20 cellular contexts compared by ENCODE assay signal in the genomic region with DNA sequence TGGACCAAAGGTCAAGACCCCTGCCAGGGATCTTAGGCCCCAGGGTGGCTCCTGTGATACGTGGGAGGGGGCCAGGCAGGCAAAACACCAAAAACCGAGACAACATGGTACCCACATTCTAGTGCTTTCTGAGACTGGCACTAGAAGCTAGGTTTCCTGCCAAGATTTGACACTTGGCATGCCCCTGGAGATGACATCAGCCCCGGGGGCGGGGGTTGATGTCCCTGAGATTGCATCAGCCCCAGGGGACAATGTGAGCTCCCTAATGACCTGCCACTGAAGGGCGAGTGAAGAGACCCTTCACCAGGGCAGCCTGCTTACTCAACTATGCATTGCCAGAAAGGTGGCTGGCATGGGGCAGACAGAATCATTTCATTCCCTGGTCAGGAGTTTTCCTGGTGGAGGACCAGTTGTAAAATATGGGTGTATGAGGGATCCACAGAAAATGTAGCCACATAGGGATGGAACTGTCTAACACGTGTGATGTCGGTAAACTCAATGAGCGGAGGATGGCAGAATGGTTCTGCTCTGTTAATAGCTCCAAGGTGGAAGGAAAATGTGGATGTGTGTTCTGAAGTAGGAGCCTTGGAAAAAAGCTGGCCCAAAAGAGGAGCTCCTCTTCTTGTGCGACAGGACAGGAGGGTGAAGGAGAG.
DNase-seq lines count a peak whose midpoint lies in the region; ATAC-seq and TF ChIP-seq lines count a peak whose summit lies in the region.
"Had no signal": no experiment of that assay in that cellular context is flagged by ENCODE, and none has a peak within 500 bp of the region (broad histone marks: within the 10 kb centered on the region; RNA-seq: fewer than 3 reads in every experiment).

No MANE protein-coding gene starts in this region.

- H3K9me3 ChIP-seq in lower lobe of right lung: no peaks in the 10 kb centered on the region
- H3K9me3 ChIP-seq: neutrophil, thoracic aorta had no signal

- peaks cover 3% of the 10 kb centered on the region for H3K27me3 ChIP-seq in lower lobe of right lung (ENCODE audit: low read depth)

- H3K27ac ChIP-seq in lower lobe of right lung: no peak overlapping the region
- H3K27ac ChIP-seq: neutrophil, thoracic aorta had no signal

- H3K4me3 ChIP-seq in lower lobe of right lung: no peak overlapping the region
- H3K4me3 ChIP-seq: thoracic aorta had no signal

- H3K36me3 ChIP-seq in lower lobe of right lung: no peaks in the 10 kb centered on the region
- H3K36me3 ChIP-seq: neutrophil, thoracic aorta had no signal

- ATAC-seq in lower lobe of right lung: peak; percentile 79 to 83
- ATAC-seq in GM21723 (IDR thresholded peaks at IDR 0.05; ENCODE audit: unreplicated experiment): no peak
- no peak for ATAC-seq in HG02798 (IDR thresholded peaks at IDR 0.05; ENCODE audit: poor library complexity, unreplicated experiment)
- ATAC-seq: effector memory CD8-positive, alpha-beta T cell; left colon; Right ventricle myocardium inferior had no signal

- TF ChIP-seq CTCF in lower lobe of right lung (IDR thresholded peaks at IDR 0.05): no peak

- no peaks in the 10 kb centered on the region for H3K4me1 ChIP-seq in lower lobe of right lung

- peak; percentile 4 for DNase-seq in stimulated activated CD4-positive, alpha-beta T cell treated with anti-CD3 and anti-CD28 coated beads, Interleukin-1b, Interleukin-23, amount 100 ng/mL, for 48 hours
- no peak for DNase-seq in stimulated activated CD4-positive, alpha-beta T cell treated with anti-CD3 and anti-CD28 coated beads, Interleukin-4, amount 100 ng/mL, for 24 hours
- DNase-seq in NCI-H446 treated with DMSO at 0.1 percent for 48 hours (lab: John Stamatoyannopoulos, UW) (peak; percentile 24), lower lobe of right lung (peak; percentile 55), NCI-H524 (lab: John Stamatoyannopoulos, UW) (no peak)
- DNase-seq: activated CD4-positive, alpha-beta T cell treated with anti-CD3 and anti-CD28 coated beads for 4 hours; activated naive CD4-positive, alpha-beta T cell treated with anti-CD3 and anti-CD28 coated beads, Interleukin-2, amount 50 U/mL, for 16 hours; AML-193; effector memory CD8-positive, alpha-beta T cell; EL; left colon; NCI-H187 treated with DMSO at 0.1 percent for 48 hours; NCI-H510A treated with DMSO at 0.1 percent for 48 hours; stimulated activated CD4-positive, alpha-beta T cell treated with anti-CD3 and anti-CD28 coated beads, Interleukin-12 subunit alpha, Interleukin-12 subunit beta, amount 100 ng/mL, for 4 hours; SW 1271 had no signal

- intact Hi-C loops in lower lobe of right lung (cut with DNase I): no loop called here

Comparison
In these comparisons a context has a peak if more than half of its experiments do, and no peak if none do; other contexts are left out.
1. DNase-seq: peak in stimulated activated CD4-positive, alpha-beta T cell treated with anti-CD3 and anti-CD28 coated beads, Interleukin-1b, Interleukin-23, amount 100 ng/mL, for 48 hours (single experiment), NCI-H446 treated with DMSO at 0.1 percent for 48 hours (single experiment) and lower lobe of right lung (single experiment); none in stimulated activated CD4-positive, alpha-beta T cell treated with anti-CD3 and anti-CD28 coated beads, Interleukin-4, amount 100 ng/mL, for 24 hours (single experiment) and NCI-H524 (0 of 2).
2. ATAC-seq: peak in lower lobe of right lung (2 of 2); none in GM21723 (single experiment) and HG02798 (single experiment).